1 cellular context compared by ENCODE assay signal in the genomic region with DNA sequence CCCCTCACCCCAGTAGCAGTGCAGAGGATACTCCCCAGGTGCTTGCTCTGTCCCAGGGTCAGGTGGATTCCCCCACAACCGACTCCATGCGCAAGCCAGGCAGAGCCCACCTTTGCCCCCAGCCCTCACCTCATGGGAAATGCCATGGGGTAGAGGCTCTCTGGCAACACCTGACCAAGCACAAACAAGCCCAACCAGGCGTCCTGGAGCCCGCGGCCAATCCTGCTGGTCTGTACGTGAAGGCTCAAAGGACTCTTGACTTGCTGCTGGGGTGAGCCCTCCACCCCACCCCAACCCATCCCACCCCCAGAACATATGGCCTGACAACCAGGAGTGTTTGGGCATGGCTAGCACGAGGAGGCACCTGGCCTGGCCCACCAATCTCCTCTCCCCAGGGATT.
TF ChIP-seq lines count a peak whose summit lies in the region.

No MANE protein-coding gene starts in this region.

TF ChIP-seq in IMR-90, 13 proteins besides CTCF, POLR2A, EP300 and RAD21:
- no peak for TF ChIP-seq MAFK (IDR thresholded peaks at IDR 0.05; ENCODE audit: low read depth, low read length)
- no peak for TF ChIP-seq RCOR1 (IDR thresholded peaks at IDR 0.05; ENCODE audit: insufficient replicate concordance, low read length)
- TF ChIP-seq SMC3 (IDR thresholded peaks at IDR 0.05; ENCODE audit: low read depth, low read length): no peak
- no peak for TF ChIP-seq MXI1 (IDR thresholded peaks at IDR 0.05; ENCODE audit: borderline replicate concordance, low read depth, low read length)
- TF ChIP-seq FOS (IDR thresholded peaks at IDR 0.05; ENCODE audit: low read depth, low read length): no peak
- no peak for TF ChIP-seq MAZ (IDR thresholded peaks at IDR 0.05; ENCODE audit: borderline replicate concordance, low read depth, low read length)
- TF ChIP-seq CEBPB (IDR thresholded peaks at IDR 0.05; ENCODE audit: low read depth, low read length): no peak
- TF ChIP-seq, protein P1, sequence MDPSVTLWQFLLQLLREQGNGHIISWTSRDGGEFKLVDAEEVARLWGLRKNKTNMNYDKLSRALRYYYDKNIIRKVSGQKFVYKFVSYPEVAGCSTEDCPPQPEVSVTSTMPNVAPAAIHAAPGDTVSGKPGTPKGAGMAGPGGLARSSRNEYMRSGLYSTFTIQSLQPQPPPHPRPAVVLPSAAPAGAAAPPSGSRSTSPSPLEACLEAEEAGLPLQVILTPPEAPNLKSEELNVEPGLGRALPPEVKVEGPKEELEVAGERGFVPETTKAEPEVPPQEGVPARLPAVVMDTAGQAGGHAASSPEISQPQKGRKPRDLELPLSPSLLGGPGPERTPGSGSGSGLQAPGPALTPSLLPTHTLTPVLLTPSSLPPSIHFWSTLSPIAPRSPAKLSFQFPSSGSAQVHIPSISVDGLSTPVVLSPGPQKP (IDR thresholded peaks at IDR 0.05; ENCODE audit: borderline replicate concordance, low read depth, low read length): no peak
- TF ChIP-seq NFE2L2 (IDR thresholded peaks at IDR 0.05; ENCODE audit: low read depth, low read length): no peak
- no peak for TF ChIP-seq USF2 (IDR thresholded peaks at IDR 0.05; ENCODE audit: low read depth, low read length)
- TF ChIP-seq CHD1 (IDR thresholded peaks at IDR 0.05; ENCODE audit: low read depth, low read length): no peak
- TF ChIP-seq RFX5 (IDR thresholded peaks at IDR 0.05; ENCODE audit: low read depth, low read length): no peak
- no peak for TF ChIP-seq BHLHE40 (IDR thresholded peaks at IDR 0.05; ENCODE audit: low read depth, low read length)
